In the genomic region with DNA sequence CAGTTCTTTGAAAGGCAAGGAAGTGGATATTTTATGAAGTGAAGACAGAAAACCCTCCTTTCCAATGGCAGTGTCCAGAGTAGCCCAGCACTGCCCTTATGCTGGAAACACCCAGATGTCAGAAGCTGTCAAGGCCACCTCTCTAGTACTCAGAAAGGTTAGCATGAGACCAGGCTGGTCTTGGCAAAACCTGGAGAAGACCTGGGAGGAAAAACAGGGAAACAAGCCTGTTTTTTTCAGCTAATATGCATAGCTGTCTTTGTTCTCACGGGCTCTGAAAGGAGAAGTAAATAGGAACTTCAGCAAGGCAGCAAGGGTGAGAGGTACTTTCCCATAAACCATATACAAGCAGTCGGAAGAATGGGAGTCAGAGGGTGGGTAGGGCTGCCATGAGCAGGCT, we compare ENCODE assay signal across 16 cellular contexts. TPM values are rescaled to one million over a fixed set of nuclear protein-coding genes. Genes with fewer than 3 reads are reported as not detected.
DNase-seq lines count a peak whose midpoint lies in the region; ATAC-seq and TF ChIP-seq lines count a peak whose summit lies in the region.
"Had no signal": no experiment of that assay in that cellular context is flagged by ENCODE, and none has a peak within 500 bp of the region (broad histone marks: within the 10 kb centered on the region; RNA-seq: fewer than 3 reads in every experiment).

No MANE protein-coding gene starts in this region.

- H3K4me1 Mint-ChIP-seq in neural progenitor cell: peaks cover 88% of the 10 kb centered on the region

- peak overlapping the region; percentile 27 for H3K4me2 ChIP-seq in neural progenitor cell

- H3K27ac ChIP-seq in right atrium auricular region (peak overlapping the region; percentile 9 to 47), right cardiac atrium (ENCODE audit: low read length) (peak overlapping the region; percentile 64), neural progenitor cell (no peak overlapping the region)

- H3K4me3 ChIP-seq in right atrium auricular region (no peak overlapping the region), right cardiac atrium (ENCODE audit: low read length) (no peak overlapping the region), neural progenitor cell (no peak overlapping the region)
- H3K4me3 ChIP-seq: GM12878 had no signal

- no peaks in the 10 kb centered on the region for H4K20me1 ChIP-seq in neural progenitor cell (ENCODE audit: low read depth)

- H2AFZ ChIP-seq in neural progenitor cell (replicated peaks): no peak overlapping the region

- peaks cover 0 to 95% of the 10 kb centered on the region in 2 donors for H3K4me1 ChIP-seq in right atrium auricular region
- peaks cover 20% of the 10 kb centered on the region for H3K4me1 ChIP-seq in right cardiac atrium (ENCODE audit: control insufficient read depth, insufficient read depth, low read length)
- H3K4me1 ChIP-seq in neural progenitor cell: peaks cover 65% of the 10 kb centered on the region

- intact Hi-C loops in cardiac septum (cut with DNase I): loop anchor here (5.0 to 10.0 kb wide), 2 partner anchors 142 to 375 kb away; partner anchors contain the start of gene ZNF148
- intact Hi-C loops in right cardiac atrium (cut with DNase I): loop anchor here (2.0 to 10.0 kb wide), 7 partner anchors 43 to 437 kb away; no protein-coding TSS in a partner anchor

- no peak for DNase-seq in right atrium auricular region (ENCODE audit: low spot score)
- no peak for DNase-seq in cardiac septum (ENCODE audit: low spot score)
- no peak for DNase-seq in right cardiac atrium
- no peak for DNase-seq in neural progenitor cell (ENCODE audit: low spot score)
- DNase-seq in activated CD4-positive, alpha-beta T cell treated with anti-CD3 and anti-CD28 coated beads for 1 hour: no peak
- DNase-seq: AML-193, Calu3, GOT3, NCI-H1436, NCI-H2081 treated with DMSO at 0.1 percent for 48 hours, NCI-H2227 treated with DMSO at 0.1 percent for 48 hours, NCI-H526 had no signal

- no peak overlapping the region for H3K9ac ChIP-seq in neural progenitor cell

- H3K9me3 ChIP-seq in right atrium auricular region: no peaks in the 10 kb centered on the region
- H3K9me3 ChIP-seq in right cardiac atrium (ENCODE audit: control insufficient read depth, low read length): no peaks in the 10 kb centered on the region
- no peaks in the 10 kb centered on the region for H3K9me3 ChIP-seq in neural progenitor cell (ENCODE audit: low read depth)

- no peak overlapping the region for H3K27ac Mint-ChIP-seq in neural progenitor cell

- no peaks in the 10 kb centered on the region for H3K79me2 ChIP-seq in neural progenitor cell (ENCODE audit: low read depth)

- no peak overlapping the region for H3K4me3 Mint-ChIP-seq in neural progenitor cell

- H3F3A ChIP-seq in neural progenitor cell (ENCODE audit: low read depth): peaks cover 30% of the 10 kb centered on the region

- peaks cover 2% of the 10 kb centered on the region for H3K27me3 Mint-ChIP-seq in neural progenitor cell (ENCODE audit: insufficient read depth, low read depth)

- peaks cover 30% of the 10 kb centered on the region for H3K36me3 Mint-ChIP-seq in neural progenitor cell

- no peaks in the 10 kb centered on the region for H3K27me3 ChIP-seq in right atrium auricular region
- no peaks in the 10 kb centered on the region for H3K27me3 ChIP-seq in right cardiac atrium (ENCODE audit: control insufficient read depth, insufficient read depth)
- H3K27me3 ChIP-seq in neural progenitor cell: no peaks in the 10 kb centered on the region

- WGBS in right cardiac atrium: 69% methylated on average over 2 of the region's 2 CpGs

- ATAC-seq in right cardiac atrium (no peak), GM18907 (IDR thresholded peaks at IDR 0.05; ENCODE audit: unreplicated experiment) (no peak), GM19397 (IDR thresholded peaks at IDR 0.05; ENCODE audit: unreplicated experiment) (no peak), GM18502 (IDR thresholded peaks at IDR 0.05; ENCODE audit: poor library complexity, unreplicated experiment) (no peak)
- ATAC-seq: GM12878 had no signal

- H3K9me3 Mint-ChIP-seq in neural progenitor cell: no peaks in the 10 kb centered on the region

- TF ChIP-seq CTCF in right atrium auricular region (IDR thresholded peaks at IDR 0.05): no peak
- no peak for TF ChIP-seq CTCF in neural progenitor cell (IDR thresholded peaks at IDR 0.05)

- H3K36me3 ChIP-seq in right atrium auricular region: peaks cover 94% of the 10 kb centered on the region
- peaks cover 10% of the 10 kb centered on the region for H3K36me3 ChIP-seq in neural progenitor cell

RNA-seq across cellular contexts. Expression of gene HEG1, which starts 55.9 kb away (rescaled TPM):
- total RNA-seq in right atrium auricular region (100 to 1,000 TPM; 202 to 210 TPM), cardiac septum (151 TPM), right cardiac atrium (100 to 1,000 TPM; 130 to 193 (median 151) TPM), neural progenitor cell (ENCODE audit: low replicate concordance) (11.4 and 16.4 TPM in 2 replicates)
- polyA plus RNA-seq in right cardiac atrium: 42.3 TPM
